ENCODE assay signal across 26 cellular contexts in the genomic region with DNA sequence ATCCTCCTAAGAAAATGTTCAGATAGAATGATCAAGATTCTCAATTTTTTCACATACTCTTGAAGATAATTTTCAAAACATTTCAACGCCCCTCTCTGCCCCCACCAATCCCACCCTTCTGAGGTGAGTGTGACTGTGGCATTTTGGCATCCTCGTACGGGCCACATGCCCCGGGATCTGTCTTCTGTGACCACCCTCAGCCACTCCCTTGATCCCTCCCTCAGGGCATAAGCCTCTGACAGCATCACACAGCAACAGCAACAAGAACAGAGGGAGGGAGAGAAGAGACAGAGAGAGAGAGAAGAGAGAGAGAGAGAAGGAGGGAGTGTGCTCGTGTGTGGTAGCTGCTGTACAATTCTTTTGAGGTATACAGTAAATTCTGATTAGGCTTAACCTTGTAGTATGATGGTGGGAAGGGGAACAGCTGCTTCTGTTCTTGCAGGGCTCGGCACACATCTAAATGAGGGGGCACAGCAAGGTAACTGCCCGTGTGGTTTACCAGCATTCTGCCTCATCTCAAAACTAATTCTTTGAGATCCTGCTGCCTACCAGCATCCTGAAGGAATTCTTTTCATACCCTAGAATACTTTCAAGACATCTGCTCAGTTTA.
"Had no signal": no experiment of that assay in that cellular context is flagged by ENCODE, and none has a peak within 500 bp of the region (broad histone marks: within the 10 kb centered on the region; RNA-seq: fewer than 3 reads in every experiment).

No MANE protein-coding gene starts in this region.

- H3K27ac Mint-ChIP-seq: natural killer cell treated with Interleukin-12 subunit alpha and Interleukin-12 subunit beta and Interleukin-15 and Interleukin-18, amount 100 ng/mL, for 72 hours; neural progenitor cell; stimulated activated effector memory CD8-positive, alpha-beta T cell treated with anti-CD3 and anti-CD28 coated beads, Interleukin-12 subunit alpha, Interleukin-12 subunit beta, amount 100 ng/mL, for 72 hours had no signal

- H3K36me3 Mint-ChIP-seq: natural killer cell treated with Interleukin-12 subunit alpha and Interleukin-12 subunit beta and Interleukin-15 and Interleukin-18, amount 100 ng/mL, for 72 hours; neural progenitor cell; stimulated activated effector memory CD8-positive, alpha-beta T cell treated with anti-CD3 and anti-CD28 coated beads, Interleukin-12 subunit alpha, Interleukin-12 subunit beta, amount 100 ng/mL, for 72 hours had no signal

- H3K9me3 Mint-ChIP-seq: natural killer cell treated with Interleukin-12 subunit alpha and Interleukin-12 subunit beta and Interleukin-15 and Interleukin-18, amount 100 ng/mL, for 72 hours; neural progenitor cell; stimulated activated effector memory CD8-positive, alpha-beta T cell treated with anti-CD3 and anti-CD28 coated beads, Interleukin-12 subunit alpha, Interleukin-12 subunit beta, amount 100 ng/mL, for 72 hours had no signal

- H3K9me3 ChIP-seq: gastrocnemius medialis, ovary, prostate gland, right lobe of liver, suprapubic skin, thyroid gland, upper lobe of left lung, uterus had no signal

- ATAC-seq: esophagus mucosa; gastrocnemius medialis; left cardiac atrium; left ventricle myocardium superior; natural killer cell treated with Interleukin-12 subunit alpha and Interleukin-12 subunit beta and Interleukin-15 and Interleukin-18, amount 100 ng/mL, for 72 hours; right lobe of liver; stimulated activated effector memory CD8-positive, alpha-beta T cell treated with anti-CD3 and anti-CD28 coated beads, Interleukin-12 subunit alpha, Interleukin-12 subunit beta, amount 100 ng/mL, for 72 hours; stimulated activated naive CD8-positive, alpha-beta T cell treated with anti-CD3 and anti-CD28 coated beads, Interleukin-15, Interleukin-2, amounts not matched to agents 100 U/mL and 50 U/mL, for 24 hours had no signal

- H3K9ac ChIP-seq: neural progenitor cell had no signal

- H3K27me3 ChIP-seq: dorsolateral prefrontal cortex, gastrocnemius medialis, neural progenitor cell, ovary, right lobe of liver, thyroid gland, upper lobe of left lung, uterus had no signal

- H3K4me1 ChIP-seq: gastrocnemius medialis, prostate gland, right lobe of liver, suprapubic skin, upper lobe of left lung, uterus had no signal

- FAIRE-seq: endometrium had no signal

- H3K36me3 ChIP-seq: gastrocnemius medialis, neural progenitor cell, ovary, prostate gland, right lobe of liver, thyroid gland, upper lobe of left lung, uterus had no signal

- H3K27ac ChIP-seq: dorsolateral prefrontal cortex, gastrocnemius medialis, ovary, prostate gland, right lobe of liver, suprapubic skin, thyroid gland, upper lobe of left lung, uterus had no signal

- DNase-seq: cortex of kidney; dorsolateral prefrontal cortex; effector memory CD4-positive, alpha-beta T cell; gastrocnemius medialis; islet precursor cell; left cardiac atrium; left ventricle myocardium superior; mesenchymal stem cell; midbrain; nucleus accumbens; ovary; right lobe of liver; stimulated activated CD4-positive, alpha-beta T cell treated with anti-CD3 and anti-CD28 coated beads, Interleukin-4, amount 100 ng/mL, for 1 hour; stimulated activated CD8-positive, alpha-beta memory T cell treated with anti-CD3 and anti-CD28 coated beads, Interleukin-4, amount 100 ng/mL, for 48 hours; stimulated activated naive CD8-positive, alpha-beta T cell treated with anti-CD3 and anti-CD28 coated beads, Interleukin-15, Interleukin-2, amounts not matched to agents 100 U/mL and 50 U/mL, for 24 hours; upper lobe of left lung; uterus had no signal

- H3K4me3 Mint-ChIP-seq: natural killer cell treated with Interleukin-12 subunit alpha and Interleukin-12 subunit beta and Interleukin-15 and Interleukin-18, amount 100 ng/mL, for 72 hours; neural progenitor cell; stimulated activated effector memory CD8-positive, alpha-beta T cell treated with anti-CD3 and anti-CD28 coated beads, Interleukin-12 subunit alpha, Interleukin-12 subunit beta, amount 100 ng/mL, for 72 hours had no signal

- H3K4me3 ChIP-seq: dorsolateral prefrontal cortex, gastrocnemius medialis, lung, neural progenitor cell, ovary, prostate gland, right lobe of liver, suprapubic skin, thyroid gland, upper lobe of left lung, uterus had no signal

- H2AFZ ChIP-seq: neural progenitor cell had no signal

- H3K4me1 Mint-ChIP-seq: stimulated activated effector memory CD8-positive, alpha-beta T cell treated with anti-CD3 and anti-CD28 coated beads, Interleukin-12 subunit alpha, Interleukin-12 subunit beta, amount 100 ng/mL, for 72 hours had no signal
